Comparison of ENCODE assay signal across 1 cellular context in genomic region chr21:45152265-45152746, GRCh38.
TF ChIP-seq lines count a peak whose summit lies in the region.

No MANE protein-coding gene starts in this region.

TF ChIP-seq in K562, 482 proteins besides CTCF, POLR2A, EP300 and RAD21 (continued from another document and continues in another):
- no peak for TF ChIP-seq FOXO4 (CRISPR knock-in tag; IDR thresholded peaks at IDR 0.05)
- TF ChIP-seq BCLAF1 (IDR thresholded peaks at IDR 0.05; ENCODE audit: borderline replicate concordance in 1 of 2, control insufficient read depth in 1 of 2, low read depth in 2 of 2, low read length in 1 of 2), result peak in 1 of 2 experiments; percentile 40; a peak in 1 of 4 replicates
- TF ChIP-seq CCNT2 (IDR thresholded peaks at IDR 0.05; ENCODE audit: borderline replicate concordance, extremely low read depth, insufficient read length, low read depth, low read length), result no peak
- peak; percentile 81 for TF ChIP-seq JUND (IDR thresholded peaks at IDR 0.05; ENCODE audit: borderline replicate concordance, low read depth, low read length)
- TF ChIP-seq JUND (tag; IDR thresholded peaks at IDR 0.05; ENCODE audit: borderline replicate concordance, low read depth, low read length), result peak; percentile 77; the same call in 2 of the 3 replicates
- TF ChIP-seq CBX5 (IDR thresholded peaks at IDR 0.05; ENCODE audit: borderline replicate concordance, low read depth), result peak; percentile 73; the same call in 1 of the 2 replicates
- no peak for TF ChIP-seq MCM3 (IDR thresholded peaks at IDR 0.05)
- TF ChIP-seq HMGN3 (IDR thresholded peaks at IDR 0.05; ENCODE audit: borderline replicate concordance, extremely low read depth, insufficient read length, low read depth, low read length), result no peak
- TF ChIP-seq ZFP36 (IDR thresholded peaks at IDR 0.05; ENCODE audit: low read depth, low read length, partially characterized antibody), result peak; percentile 30
- TF ChIP-seq KLF16 (IDR thresholded peaks at IDR 0.05), result peak; percentile 64; the same call in 1 of the 2 replicates
- no peak for TF ChIP-seq TCF7L2 (IDR thresholded peaks at IDR 0.05; ENCODE audit: low read depth, low read length)
- TF ChIP-seq EGR1 (conservative IDR thresholded peaks at IDR 0.05), result peak; percentile 35; the same call in 1 of the 2 replicates
- no peak for TF ChIP-seq ZNF282 (CRISPR knock-in tag; IDR thresholded peaks at IDR 0.05)
- TF ChIP-seq SMAD4 (CRISPR knock-in tag; conservative IDR thresholded peaks at IDR 0.05), result peak; percentile 80
- TF ChIP-seq XRCC5 (IDR thresholded peaks at IDR 0.05; ENCODE audit: low read depth, low read length), result peak; percentile 79; the same call in 1 of the 2 replicates
- peak; percentile 74 for TF ChIP-seq USF1 (CRISPR knock-in tag; IDR thresholded peaks at IDR 0.05)
- TF ChIP-seq FOXK1 (CRISPR knock-in tag; IDR thresholded peaks at IDR 0.05; ENCODE audit: borderline replicate concordance), result 0 out of 2 replicates have a peak, but pooled peaks have one; percentile 70
- TF ChIP-seq, protein P1, sequence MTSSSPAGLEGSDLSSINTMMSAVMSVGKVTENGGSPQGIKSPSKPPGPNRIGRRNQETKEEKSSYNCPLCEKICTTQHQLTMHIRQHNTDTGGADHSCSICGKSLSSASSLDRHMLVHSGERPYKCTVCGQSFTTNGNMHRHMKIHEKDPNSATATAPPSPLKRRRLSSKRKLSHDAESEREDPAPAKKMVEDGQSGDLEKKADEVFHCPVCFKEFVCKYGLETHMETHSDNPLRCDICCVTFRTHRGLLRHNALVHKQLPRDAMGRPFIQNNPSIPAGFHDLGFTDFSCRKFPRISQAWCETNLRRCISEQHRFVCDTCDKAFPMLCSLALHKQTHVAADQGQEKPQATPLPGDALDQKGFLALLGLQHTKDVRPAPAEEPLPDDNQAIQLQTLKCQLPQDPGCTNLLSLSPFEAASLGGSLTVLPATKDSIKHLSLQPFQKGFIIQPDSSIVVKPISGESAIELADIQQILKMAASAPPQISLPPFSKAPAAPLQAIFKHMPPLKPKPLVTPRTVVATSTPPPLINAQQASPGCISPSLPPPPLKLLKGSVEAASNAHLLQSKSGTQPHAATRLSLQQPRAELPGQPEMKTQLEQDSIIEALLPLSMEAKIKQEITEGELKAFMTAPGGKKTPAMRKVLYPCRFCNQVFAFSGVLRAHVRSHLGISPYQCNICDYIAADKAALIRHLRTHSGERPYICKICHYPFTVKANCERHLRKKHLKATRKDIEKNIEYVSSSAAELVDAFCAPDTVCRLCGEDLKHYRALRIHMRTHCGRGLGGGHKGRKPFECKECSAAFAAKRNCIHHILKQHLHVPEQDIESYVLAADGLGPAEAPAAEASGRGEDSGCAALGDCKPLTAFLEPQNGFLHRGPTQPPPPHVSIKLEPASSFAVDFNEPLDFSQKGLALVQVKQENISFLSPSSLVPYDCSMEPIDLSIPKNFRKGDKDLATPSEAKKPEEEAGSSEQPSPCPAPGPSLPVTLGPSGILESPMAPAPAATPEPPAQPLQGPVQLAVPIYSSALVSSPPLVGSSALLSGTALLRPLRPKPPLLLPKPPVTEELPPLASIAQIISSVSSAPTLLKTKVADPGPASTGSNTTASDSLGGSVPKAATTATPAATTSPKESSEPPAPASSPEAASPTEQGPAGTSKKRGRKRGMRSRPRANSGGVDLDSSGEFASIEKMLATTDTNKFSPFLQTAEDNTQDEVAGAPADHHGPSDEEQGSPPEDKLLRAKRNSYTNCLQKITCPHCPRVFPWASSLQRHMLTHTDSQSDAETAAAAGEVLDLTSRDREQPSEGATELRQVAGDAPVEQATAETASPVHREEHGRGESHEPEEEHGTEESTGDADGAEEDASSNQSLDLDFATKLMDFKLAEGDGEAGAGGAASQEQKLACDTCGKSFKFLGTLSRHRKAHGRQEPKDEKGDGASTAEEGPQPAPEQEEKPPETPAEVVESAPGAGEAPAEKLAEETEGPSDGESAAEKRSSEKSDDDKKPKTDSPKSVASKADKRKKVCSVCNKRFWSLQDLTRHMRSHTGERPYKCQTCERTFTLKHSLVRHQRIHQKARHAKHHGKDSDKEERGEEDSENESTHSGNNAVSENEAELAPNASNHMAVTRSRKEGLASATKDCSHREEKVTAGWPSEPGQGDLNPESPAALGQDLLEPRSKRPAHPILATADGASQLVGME (CRISPR knock-in tag; IDR thresholded peaks at IDR 0.05), result 0 out of 2 replicates have a peak, but pooled peaks have one; percentile 62
- TF ChIP-seq BRD4 (IDR thresholded peaks at IDR 0.05), result no peak
- TF ChIP-seq RBM25 (IDR thresholded peaks at IDR 0.05; ENCODE audit: low read depth, low read length, severe bottlenecking), result peak; percentile 66
- no peak for TF ChIP-seq PATZ1 (CRISPR knock-in tag; IDR thresholded peaks at IDR 0.05; ENCODE audit: borderline replicate concordance)
- peak; percentile 65; the same call in 1 of the 2 replicates for TF ChIP-seq ZC3H11A (IDR thresholded peaks at IDR 0.05; ENCODE audit: low read depth, low read length)
- TF ChIP-seq ZNF354B (CRISPR knock-in tag; IDR thresholded peaks at IDR 0.05), result no peak
- no peak for TF ChIP-seq JUNB (CRISPR knock-in tag; conservative IDR thresholded peaks at IDR 0.05)
- peak; percentile 11; the same call in 1 of the 2 replicates for TF ChIP-seq TFE3 (CRISPR knock-in tag; IDR thresholded peaks at IDR 0.05)
- TF ChIP-seq CREB3L1 (IDR thresholded peaks at IDR 0.05; ENCODE audit: borderline replicate concordance, low read depth), result peak; percentile 30; the same call in 1 of the 2 replicates
- peak; percentile 63; the same call in 1 of the 2 replicates for TF ChIP-seq SNIP1 (IDR thresholded peaks at IDR 0.05; ENCODE audit: low read depth)
- peak; percentile 68; the same call in 1 of the 2 replicates for TF ChIP-seq BCOR (IDR thresholded peaks at IDR 0.05)
- TF ChIP-seq ILK (tag; IDR thresholded peaks at IDR 0.05; ENCODE audit: borderline replicate concordance, low read depth), result no peak
- TF ChIP-seq, protein P2, sequence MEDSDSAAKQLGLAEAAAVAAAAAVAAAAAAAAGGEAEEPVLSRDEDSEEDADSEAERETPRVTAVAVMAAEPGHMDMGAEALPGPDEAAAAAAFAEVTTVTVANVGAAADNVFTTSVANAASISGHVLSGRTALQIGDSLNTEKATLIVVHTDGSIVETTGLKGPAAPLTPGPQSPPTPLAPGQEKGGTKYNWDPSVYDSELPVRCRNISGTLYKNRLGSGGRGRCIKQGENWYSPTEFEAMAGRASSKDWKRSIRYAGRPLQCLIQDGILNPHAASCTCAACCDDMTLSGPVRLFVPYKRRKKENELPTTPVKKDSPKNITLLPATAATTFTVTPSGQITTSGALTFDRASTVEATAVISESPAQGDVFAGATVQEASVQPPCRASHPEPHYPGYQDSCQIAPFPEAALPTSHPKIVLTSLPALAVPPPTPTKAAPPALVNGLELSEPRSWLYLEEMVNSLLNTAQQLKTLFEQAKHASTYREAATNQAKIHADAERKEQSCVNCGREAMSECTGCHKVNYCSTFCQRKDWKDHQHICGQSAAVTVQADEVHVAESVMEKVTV (CRISPR knock-in tag; IDR thresholded peaks at IDR 0.05), result peak; percentile 92
- TF ChIP-seq GATA2 (CRISPR knock-in tag; IDR thresholded peaks at IDR 0.05), result no peak
- TF ChIP-seq CBFA2T3 (IDR thresholded peaks at IDR 0.05), result peak; percentile 28
- TF ChIP-seq, protein P3, sequence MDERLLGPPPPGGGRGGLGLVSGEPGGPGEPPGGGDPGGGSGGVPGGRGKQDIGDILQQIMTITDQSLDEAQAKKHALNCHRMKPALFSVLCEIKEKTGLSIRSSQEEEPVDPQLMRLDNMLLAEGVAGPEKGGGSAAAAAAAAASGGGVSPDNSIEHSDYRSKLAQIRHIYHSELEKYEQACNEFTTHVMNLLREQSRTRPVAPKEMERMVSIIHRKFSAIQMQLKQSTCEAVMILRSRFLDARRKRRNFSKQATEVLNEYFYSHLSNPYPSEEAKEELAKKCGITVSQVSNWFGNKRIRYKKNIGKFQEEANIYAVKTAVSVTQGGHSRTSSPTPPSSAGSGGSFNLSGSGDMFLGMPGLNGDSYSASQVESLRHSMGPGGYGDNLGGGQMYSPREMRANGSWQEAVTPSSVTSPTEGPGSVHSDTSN (CRISPR knock-in tag; IDR thresholded peaks at IDR 0.05; ENCODE audit: low read depth), result peak; percentile 49; the same call in 1 of the 2 replicates
- TF ChIP-seq, protein P3 (tag; conservative IDR thresholded peaks at IDR 0.05; ENCODE audit: low read depth), result peak; percentile 96
- TF ChIP-seq HLTF (IDR thresholded peaks at IDR 0.05), result no peak
- TF ChIP-seq PYGO2 (tag; IDR thresholded peaks at IDR 0.05), result no peak
- TF ChIP-seq SMARCB1 (IDR thresholded peaks at IDR 0.05; ENCODE audit: insufficient read length, low read depth), result no peak
- TF ChIP-seq KAT2B (IDR thresholded peaks at IDR 0.05; ENCODE audit: low read depth, low read length), result no peak
